3 cellular contexts compared by ENCODE assay signal in the genomic region with DNA sequence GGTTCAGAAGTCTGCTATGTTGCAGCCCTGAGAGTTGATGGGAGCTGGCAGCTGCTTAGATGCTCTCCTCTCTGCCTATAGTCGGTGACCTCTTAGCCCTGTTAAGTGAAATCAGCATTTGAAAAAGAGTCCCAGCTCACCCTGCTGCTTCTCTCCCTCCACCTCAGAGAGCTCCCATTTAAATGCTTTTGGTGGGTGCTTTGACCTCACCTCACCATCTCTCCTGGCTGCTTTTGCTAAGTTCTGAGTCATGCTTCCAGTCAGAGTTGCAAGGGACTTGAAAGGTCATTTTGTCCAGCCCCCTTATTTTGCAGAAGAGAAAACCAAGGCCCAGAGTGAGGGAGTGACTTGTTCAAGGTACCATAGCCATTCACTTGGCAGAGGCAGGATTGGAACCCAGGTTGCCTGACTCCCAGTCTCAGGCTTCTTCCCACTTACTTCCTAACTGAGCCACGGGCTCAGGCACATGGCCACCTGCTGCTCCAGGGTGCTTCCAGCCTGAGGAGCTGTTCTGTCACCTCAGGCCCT.
TF ChIP-seq lines count a peak whose summit lies in the region.

No MANE protein-coding gene starts in this region.

TF ChIP-seq in HCT116, 20 proteins besides CTCF, POLR2A, EP300 and RAD21:
- TF ChIP-seq ELF1 (IDR thresholded peaks at IDR 0.05; ENCODE audit: borderline replicate concordance, low read depth) (no peak), EZH2 (IDR thresholded peaks at IDR 0.05) (no peak), POLR2AphosphoS5 (IDR thresholded peaks at IDR 0.05; ENCODE audit: low read depth, low read length) (no peak), SRF (IDR thresholded peaks at IDR 0.05; ENCODE audit: low read depth) (no peak)
- TF ChIP-seq, protein P1, sequence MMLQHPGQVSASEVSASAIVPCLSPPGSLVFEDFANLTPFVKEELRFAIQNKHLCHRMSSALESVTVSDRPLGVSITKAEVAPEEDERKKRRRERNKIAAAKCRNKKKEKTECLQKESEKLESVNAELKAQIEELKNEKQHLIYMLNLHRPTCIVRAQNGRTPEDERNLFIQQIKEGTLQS (IDR thresholded peaks at IDR 0.05): no peak
- TF ChIP-seq, protein P2, sequence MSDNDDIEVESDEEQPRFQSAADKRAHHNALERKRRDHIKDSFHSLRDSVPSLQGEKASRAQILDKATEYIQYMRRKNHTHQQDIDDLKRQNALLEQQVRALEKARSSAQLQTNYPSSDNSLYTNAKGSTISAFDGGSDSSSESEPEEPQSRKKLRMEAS (IDR thresholded peaks at IDR 0.05): no peak

TF ChIP-seq in K562, 482 proteins besides CTCF, POLR2A, EP300 and RAD21:
- TF ChIP-seq ZNF589 (CRISPR knock-in tag; IDR thresholded peaks at IDR 0.05; ENCODE audit: low read depth): no peak
- TF ChIP-seq, protein P3, sequence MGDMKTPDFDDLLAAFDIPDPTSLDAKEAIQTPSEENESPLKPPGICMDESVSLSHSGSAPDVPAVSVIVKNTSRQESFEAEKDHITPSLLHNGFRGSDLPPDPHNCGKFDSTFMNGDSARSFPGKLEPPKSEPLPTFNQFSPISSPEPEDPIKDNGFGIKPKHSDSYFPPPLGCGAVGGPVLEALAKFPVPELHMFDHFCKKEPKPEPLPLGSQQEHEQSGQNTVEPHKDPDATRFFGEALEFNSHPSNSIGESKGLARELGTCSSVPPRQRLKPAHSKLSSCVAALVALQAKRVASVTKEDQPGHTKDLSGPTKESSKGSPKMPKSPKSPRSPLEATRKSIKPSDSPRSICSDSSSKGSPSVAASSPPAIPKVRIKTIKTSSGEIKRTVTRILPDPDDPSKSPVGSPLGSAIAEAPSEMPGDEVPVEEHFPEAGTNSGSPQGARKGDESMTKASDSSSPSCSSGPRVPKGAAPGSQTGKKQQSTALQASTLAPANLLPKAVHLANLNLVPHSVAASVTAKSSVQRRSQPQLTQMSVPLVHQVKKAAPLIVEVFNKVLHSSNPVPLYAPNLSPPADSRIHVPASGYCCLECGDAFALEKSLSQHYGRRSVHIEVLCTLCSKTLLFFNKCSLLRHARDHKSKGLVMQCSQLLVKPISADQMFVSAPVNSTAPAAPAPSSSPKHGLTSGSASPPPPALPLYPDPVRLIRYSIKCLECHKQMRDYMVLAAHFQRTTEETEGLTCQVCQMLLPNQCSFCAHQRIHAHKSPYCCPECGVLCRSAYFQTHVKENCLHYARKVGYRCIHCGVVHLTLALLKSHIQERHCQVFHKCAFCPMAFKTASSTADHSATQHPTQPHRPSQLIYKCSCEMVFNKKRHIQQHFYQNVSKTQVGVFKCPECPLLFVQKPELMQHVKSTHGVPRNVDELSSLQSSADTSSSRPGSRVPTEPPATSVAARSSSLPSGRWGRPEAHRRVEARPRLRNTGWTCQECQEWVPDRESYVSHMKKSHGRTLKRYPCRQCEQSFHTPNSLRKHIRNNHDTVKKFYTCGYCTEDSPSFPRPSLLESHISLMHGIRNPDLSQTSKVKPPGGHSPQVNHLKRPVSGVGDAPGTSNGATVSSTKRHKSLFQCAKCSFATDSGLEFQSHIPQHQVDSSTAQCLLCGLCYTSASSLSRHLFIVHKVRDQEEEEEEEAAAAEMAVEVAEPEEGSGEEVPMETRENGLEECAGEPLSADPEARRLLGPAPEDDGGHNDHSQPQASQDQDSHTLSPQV (IDR thresholded peaks at IDR 0.05): peak; percentile 61; the same call in 1 of the 2 replicates
- TF ChIP-seq ZNF583 (CRISPR knock-in tag; IDR thresholded peaks at IDR 0.05): no peak
- TF ChIP-seq, protein P4, sequence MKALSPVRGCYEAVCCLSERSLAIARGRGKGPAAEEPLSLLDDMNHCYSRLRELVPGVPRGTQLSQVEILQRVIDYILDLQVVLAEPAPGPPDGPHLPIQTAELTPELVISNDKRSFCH (CRISPR knock-in tag; IDR thresholded peaks at IDR 0.05): no peak
- TF ChIP-seq, protein P4 (tag; IDR thresholded peaks at IDR 0.05): peak; percentile 76
- 0 out of 2 replicates have a peak, but pooled peaks have one; percentile 21 for TF ChIP-seq RBFOX2 (IDR thresholded peaks at IDR 0.05; ENCODE audit: low read depth, low read length)
- 0 out of 2 replicates have a peak, but pooled peaks have one; percentile 23 for TF ChIP-seq BACH1 (tag; IDR thresholded peaks at IDR 0.05)
- TF ChIP-seq NR2C2 (CRISPR knock-in tag; IDR thresholded peaks at IDR 0.05): peak; percentile 90
- peak; percentile 81 for TF ChIP-seq NR2C2 (tag; IDR thresholded peaks at IDR 0.05)
- TF ChIP-seq, protein P1 (IDR thresholded peaks at IDR 0.05): peak; percentile 59
- TF ChIP-seq, protein P1 (CRISPR knock-in tag; conservative IDR thresholded peaks at IDR 0.05): no peak
- no peak for TF ChIP-seq HDAC6 (IDR thresholded peaks at IDR 0.05; ENCODE audit: low read depth, low read length)
- TF ChIP-seq MAFK (IDR thresholded peaks at IDR 0.05; ENCODE audit: low read length): 0 out of 2 replicates have a peak, but pooled peaks have one; percentile 10
- 0 out of 2 replicates have a peak, but pooled peaks have one; percentile 31 for TF ChIP-seq SMARCA4 (IDR thresholded peaks at IDR 0.05)
- TF ChIP-seq ATF7 (IDR thresholded peaks at IDR 0.05): no peak
- TF ChIP-seq DPF2 (IDR thresholded peaks at IDR 0.05): peak; percentile 41
- TF ChIP-seq NFE2 (IDR thresholded peaks at IDR 0.05; ENCODE audit: low read depth): peak; percentile 52; the same call in 1 of the 2 replicates
- TF ChIP-seq C11orf30 (IDR thresholded peaks at IDR 0.05; ENCODE audit: low read depth): 0 out of 2 replicates have a peak, but pooled peaks have one; percentile 6
- TF ChIP-seq NR2C1 (IDR thresholded peaks at IDR 0.05): peak; percentile 86
- peak; percentile 87 for TF ChIP-seq NR2C1 (tag; IDR thresholded peaks at IDR 0.05)
- peak in 1 of 2 experiments; percentile 62; a peak in 1 of 4 replicates for TF ChIP-seq HDAC1 (IDR thresholded peaks at IDR 0.05)
- 0 out of 2 replicates have a peak, but pooled peaks have one; percentile 25 for TF ChIP-seq ESRRA (IDR thresholded peaks at IDR 0.05; ENCODE audit: borderline replicate concordance, low read depth)
- TF ChIP-seq JUND (IDR thresholded peaks at IDR 0.05; ENCODE audit: borderline replicate concordance, low read depth, low read length): peak; percentile 62
- TF ChIP-seq JUND (tag; IDR thresholded peaks at IDR 0.05; ENCODE audit: borderline replicate concordance, low read depth, low read length): no peak

TF ChIP-seq in liver, 16 proteins besides CTCF, POLR2A, EP300 and RAD21:
- TF ChIP-seq FOXA2 (IDR thresholded peaks at IDR 0.05) (no peak), RXRA (IDR thresholded peaks at IDR 0.05) (no peak)
- TF ChIP-seq, protein P5, sequence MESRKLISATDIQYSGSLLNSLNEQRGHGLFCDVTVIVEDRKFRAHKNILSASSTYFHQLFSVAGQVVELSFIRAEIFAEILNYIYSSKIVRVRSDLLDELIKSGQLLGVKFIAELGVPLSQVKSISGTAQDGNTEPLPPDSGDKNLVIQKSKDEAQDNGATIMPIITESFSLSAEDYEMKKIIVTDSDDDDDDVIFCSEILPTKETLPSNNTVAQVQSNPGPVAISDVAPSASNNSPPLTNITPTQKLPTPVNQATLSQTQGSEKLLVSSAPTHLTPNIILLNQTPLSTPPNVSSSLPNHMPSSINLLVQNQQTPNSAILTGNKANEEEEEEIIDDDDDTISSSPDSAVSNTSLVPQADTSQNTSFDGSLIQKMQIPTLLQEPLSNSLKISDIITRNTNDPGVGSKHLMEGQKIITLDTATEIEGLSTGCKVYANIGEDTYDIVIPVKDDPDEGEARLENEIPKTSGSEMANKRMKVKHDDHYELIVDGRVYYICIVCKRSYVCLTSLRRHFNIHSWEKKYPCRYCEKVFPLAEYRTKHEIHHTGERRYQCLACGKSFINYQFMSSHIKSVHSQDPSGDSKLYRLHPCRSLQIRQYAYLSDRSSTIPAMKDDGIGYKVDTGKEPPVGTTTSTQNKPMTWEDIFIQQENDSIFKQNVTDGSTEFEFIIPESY (IDR thresholded peaks at IDR 0.05): no peak
